21 cellular contexts compared by ENCODE assay signal in genomic region chr13:26015276-26015934, GRCh38. TPM values are rescaled to one million over a fixed set of nuclear protein-coding genes. Genes with fewer than 3 reads are reported as not detected.
DNase-seq lines count a peak whose midpoint lies in the region; ATAC-seq, FAIRE-seq and TF ChIP-seq lines count a peak whose summit lies in the region.
"Had no signal": no experiment of that assay in that cellular context is flagged by ENCODE, and none has a peak within 500 bp of the region (broad histone marks: within the 10 kb centered on the region; RNA-seq: fewer than 3 reads in every experiment).

No MANE protein-coding gene starts in this region.

- no peak overlapping the region for H4K8ac ChIP-seq in mesenchymal stem cell (ENCODE audit: low read length)

- H3K18ac ChIP-seq in mesenchymal stem cell (ENCODE audit: low read depth in 1 of 2, low read length in 2 of 2), result no peak overlapping the region

- no peak overlapping the region for H2BK5ac ChIP-seq in mesenchymal stem cell (ENCODE audit: low read depth, low read length, poor library complexity, severe bottlenecking)

- TF ChIP-seq CTCF in bronchial epithelial cell (IDR thresholded peaks at IDR 0.05; ENCODE audit: insufficient read depth, low read length, severe bottlenecking), result no peak

- H3K27ac Mint-ChIP-seq in activated naive CD8-positive, alpha-beta T cell, result peak overlapping the region; percentile 16
- H3K27ac Mint-ChIP-seq in activated naive CD8-positive, alpha-beta T cell treated with anti-CD3 and anti-CD28 coated beads for 36 hours, result no peak overlapping the region
- no peak overlapping the region for H3K27ac Mint-ChIP-seq in activated naive CD4-positive, alpha-beta T cell treated with anti-CD3 and anti-CD28 coated beads for 36 hours

- peaks cover 52% of the 10 kb centered on the region for H3K4me1 Mint-ChIP-seq in activated naive CD8-positive, alpha-beta T cell (ENCODE audit: low read depth)
- H3K4me1 Mint-ChIP-seq in activated naive CD8-positive, alpha-beta T cell treated with anti-CD3 and anti-CD28 coated beads for 36 hours, result peaks cover 41% of the 10 kb centered on the region
- H3K4me1 Mint-ChIP-seq in activated naive CD4-positive, alpha-beta T cell treated with anti-CD3 and anti-CD28 coated beads for 36 hours (ENCODE audit: low read depth), result peaks cover 28% of the 10 kb centered on the region

- no peak overlapping the region for H2BK15ac ChIP-seq in mesenchymal stem cell (ENCODE audit: low read depth, poor library complexity, severe bottlenecking)

- H3K36me3 Mint-ChIP-seq in activated naive CD8-positive, alpha-beta T cell, result peaks cover 7% of the 10 kb centered on the region
- peaks cover 38% of the 10 kb centered on the region for H3K36me3 Mint-ChIP-seq in activated naive CD8-positive, alpha-beta T cell treated with anti-CD3 and anti-CD28 coated beads for 36 hours
- H3K36me3 Mint-ChIP-seq in activated naive CD4-positive, alpha-beta T cell treated with anti-CD3 and anti-CD28 coated beads for 36 hours (ENCODE audit: low read depth), result peaks cover 12% of the 10 kb centered on the region

- ATAC-seq in HG03565 (IDR thresholded peaks at IDR 0.05; ENCODE audit: unreplicated experiment), result no peak
- ATAC-seq: HepG2, Right ventricle myocardium inferior had no signal

- H3K23ac ChIP-seq in mesenchymal stem cell (ENCODE audit: low read length in 2 of 2), result no peak overlapping the region

- 95% methylated on average over 4 of the region's 6 CpGs for WGBS in mesenchymal stem cell

- no peaks in the 10 kb centered on the region for H3K27me3 ChIP-seq in bronchial epithelial cell (ENCODE audit: control insufficient read depth, insufficient read depth, low read length)
- H3K27me3 ChIP-seq in mesenchymal stem cell (ENCODE audit: control insufficient read depth in 1 of 2, insufficient read depth in 1 of 2, low read length in 2 of 2), result peaks cover 0 to 44% of the 10 kb centered on the region in 2 experiments

- no peak overlapping the region for H3K14ac ChIP-seq in mesenchymal stem cell (ENCODE audit: low read length in 2 of 2)

- H2AFZ ChIP-seq in mesenchymal stem cell (ENCODE audit: low read depth, low read length), result no peak overlapping the region

- H3K79me1 ChIP-seq in mesenchymal stem cell (replicated peaks; ENCODE audit: low read length, poor library complexity, severe bottlenecking), result no peaks in the 10 kb centered on the region

- intact Hi-C loops in activated naive CD4-positive, alpha-beta T cell treated with anti-CD3 and anti-CD28 coated beads for 36 hours (cut with micrococcal nuclease), result loop anchor here (5.0 kb wide), 1 partner anchor 208 kb away; no protein-coding TSS in a partner anchor

- DNase-seq in activated naive CD8-positive, alpha-beta T cell treated with anti-CD3 and anti-CD28 coated beads for 36 hours, result no peak
- DNase-seq in bronchial epithelial cell (ENCODE audit: low read depth) (no peak), mesenchymal stem cell (no peak), superior temporal gyrus (ENCODE audit: extremely low spot score) (peak; percentile 21), RCC 7860 (ENCODE audit: low spot score) (no peak)
- DNase-seq in activated naive CD4-positive, alpha-beta T cell treated with anti-CD3 and anti-CD28 coated beads for 36 hours, result no peak
- DNase-seq: C1 segment of cervical spinal cord, GF-D8, KG1, NCI-H1048, NCI-H1436 treated with DMSO at 0.1 percent for 48 hours, NCI-H2029 treated with DMSO at 0.1 percent for 48 hours, NCI-H82 had no signal

- no peak overlapping the region for H3K9ac ChIP-seq in mesenchymal stem cell (ENCODE audit: low read length)

- FAIRE-seq in bronchial epithelial cell (lab: Jason Lieb, UNC), result peak; percentile 23
- FAIRE-seq in RCC 7860 (lab: Jason Lieb, UNC), result no peak
- FAIRE-seq: GM12891, GM18507, HepG2 had no signal

- H3K36me3 ChIP-seq in bronchial epithelial cell (ENCODE audit: control insufficient read depth, insufficient read depth, low read length), result no peaks in the 10 kb centered on the region
- peaks cover 0 to 2% of the 10 kb centered on the region in 2 experiments for H3K36me3 ChIP-seq in mesenchymal stem cell (ENCODE audit: control insufficient read depth in 1 of 2, insufficient read depth in 2 of 2, low read depth in 1 of 2, low read length in 2 of 2)

- no peak overlapping the region for H3K4ac ChIP-seq in mesenchymal stem cell (ENCODE audit: low read depth in 1 of 2, low read length in 2 of 2)

- peaks cover 8% of the 10 kb centered on the region for H3K9me3 ChIP-seq in mesenchymal stem cell (ENCODE audit: control insufficient read depth, low read length)

- peak overlapping the region; percentile 20 for H2AK5ac ChIP-seq in mesenchymal stem cell (ENCODE audit: low read length, severe bottlenecking)

- H3K27ac ChIP-seq in mesenchymal stem cell (ENCODE audit: low read length, poor library complexity, severe bottlenecking), result no peak overlapping the region
- H3K27ac ChIP-seq: 22Rv1 had no signal

- H2BK12ac ChIP-seq in mesenchymal stem cell (ENCODE audit: low read length in 2 of 2), result no peak overlapping the region

- peaks cover 15% of the 10 kb centered on the region for H3K4me1 ChIP-seq in mesenchymal stem cell (ENCODE audit: control insufficient read depth, insufficient read depth, low read depth, low read length)

- CTCF ChIA-PET in activated naive CD4-positive, alpha-beta T cell treated with anti-CD3 and anti-CD28 coated beads for 36 hours (lab: Charles Lee), result no interaction called here

- H3K4me2 ChIP-seq in mesenchymal stem cell (ENCODE audit: low read length, poor library complexity, severe bottlenecking), result no peak overlapping the region

- no peaks in the 10 kb centered on the region for H3K27me3 Mint-ChIP-seq in activated naive CD8-positive, alpha-beta T cell
- H3K27me3 Mint-ChIP-seq in activated naive CD8-positive, alpha-beta T cell treated with anti-CD3 and anti-CD28 coated beads for 36 hours, result no peaks in the 10 kb centered on the region
- H3K27me3 Mint-ChIP-seq in activated naive CD4-positive, alpha-beta T cell treated with anti-CD3 and anti-CD28 coated beads for 36 hours (ENCODE audit: low read depth), result no peaks in the 10 kb centered on the region

- no peak overlapping the region for H3K4me3 ChIP-seq in bronchial epithelial cell (ENCODE audit: low read depth, low read length)
- H3K4me3 ChIP-seq in mesenchymal stem cell (ENCODE audit: insufficient read depth in 1 of 2, low read depth in 1 of 2, low read length in 2 of 2), result no peak overlapping the region

- no peak overlapping the region for H4K91ac ChIP-seq in mesenchymal stem cell (ENCODE audit: low read length)

- H3K9me3 Mint-ChIP-seq in activated naive CD8-positive, alpha-beta T cell (ENCODE audit: low read depth), result peaks cover 3% of the 10 kb centered on the region
- peaks cover 10% of the 10 kb centered on the region for H3K9me3 Mint-ChIP-seq in activated naive CD8-positive, alpha-beta T cell treated with anti-CD3 and anti-CD28 coated beads for 36 hours
- H3K9me3 Mint-ChIP-seq in activated naive CD4-positive, alpha-beta T cell treated with anti-CD3 and anti-CD28 coated beads for 36 hours, result no peaks in the 10 kb centered on the region

- H2BK120ac ChIP-seq in mesenchymal stem cell (ENCODE audit: low read depth, low read length), result no peak overlapping the region

- no peak overlapping the region for H3K4me3 Mint-ChIP-seq in activated naive CD8-positive, alpha-beta T cell
- no peak overlapping the region for H3K4me3 Mint-ChIP-seq in activated naive CD8-positive, alpha-beta T cell treated with anti-CD3 and anti-CD28 coated beads for 36 hours
- H3K4me3 Mint-ChIP-seq in activated naive CD4-positive, alpha-beta T cell treated with anti-CD3 and anti-CD28 coated beads for 36 hours, result no peak overlapping the region

RNA-seq across cellular contexts. Expression of gene SHISA2, which starts 36.4 kb away (rescaled TPM):
- total RNA-seq in activated naive CD8-positive, alpha-beta T cell treated with anti-CD3 and anti-CD28 coated beads for 36 hours, result under 1 TPM; 0.26 to 0.27 TPM
- 0.51 and 0.53 TPM in 2 replicates for total RNA-seq in bronchial epithelial cell
- polyA plus RNA-seq in mesenchymal stem cell (2013, experiment 1 of 2), result 0.98 TPM
- polyA plus RNA-seq in mesenchymal stem cell (2013, experiment 2 of 2), result 1.1 TPM
- total RNA-seq in activated naive CD4-positive, alpha-beta T cell treated with anti-CD3 and anti-CD28 coated beads for 36 hours, result under 1 TPM; 0.52 to 0.69 TPM
- total RNA-seq: H4, HepG2 had no signal
- polyA plus RNA-seq: HepG2 had no signal
